ENCODE assay signal across 19 cellular contexts in the genomic region with DNA sequence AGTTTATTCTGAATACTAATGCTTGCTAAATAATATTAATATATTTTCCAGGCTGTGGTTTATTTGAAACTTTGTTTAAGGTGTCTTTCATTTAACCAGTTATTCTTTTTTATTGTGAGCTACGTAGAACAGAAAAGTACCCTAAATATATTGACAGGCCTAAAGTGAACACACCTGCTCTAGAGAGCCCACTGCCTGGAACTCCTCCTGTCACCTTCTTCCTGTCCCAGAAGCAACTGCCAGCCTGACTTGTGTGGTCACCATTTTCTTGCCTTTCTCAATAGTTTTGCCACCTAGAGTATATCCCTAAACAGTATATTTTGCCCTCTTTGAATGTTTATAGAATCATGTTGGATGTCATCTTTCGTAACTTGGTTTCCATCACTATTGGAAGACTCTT. TPM values are rescaled to one million over a fixed set of nuclear protein-coding genes. Genes with fewer than 3 reads are reported as not detected.
DNase-seq lines count a peak whose midpoint lies in the region; ATAC-seq and TF ChIP-seq lines count a peak whose summit lies in the region.
"Had no signal": no experiment of that assay in that cellular context is flagged by ENCODE, and none has a peak within 500 bp of the region (broad histone marks: within the 10 kb centered on the region; RNA-seq: fewer than 3 reads in every experiment).

No MANE protein-coding gene starts in this region.

- no peak for TF ChIP-seq RAD21 in SK-N-SH (IDR thresholded peaks at IDR 0.05; ENCODE audit: low read length)

- H4K20me1 ChIP-seq in SK-N-SH (ENCODE audit: insufficient read depth) = no peaks in the 10 kb centered on the region

- H3K79me2 ChIP-seq in SK-N-SH (ENCODE audit: insufficient read depth) = no peaks in the 10 kb centered on the region

- H3K4me1 Mint-ChIP-seq in T-helper 17 cell = peaks cover 2% of the 10 kb centered on the region
- H3K4me1 Mint-ChIP-seq: activated CD4-positive, alpha-beta T cell treated with anti-CD3 and anti-CD28 coated beads for 36 hours had no signal

- H3K36me3 ChIP-seq in SK-N-SH (replicated peaks in 1 of 2; ENCODE audit: control insufficient read depth in 1 of 2, insufficient read depth in 2 of 2, low read length in 1 of 2) = peaks cover 29 to 59% of the 10 kb centered on the region in 2 experiments

- peaks cover 7% of the 10 kb centered on the region for H3K36me3 Mint-ChIP-seq in T-helper 17 cell (ENCODE audit: low read depth)

- POLR2A ChIA-PET in SK-N-SH (lab: Yijun Ruan, JAX) = no interaction called here

- DNase-seq in T-helper 17 cell = no peak
- DNase-seq in SK-N-SH = no peak
- DNase-seq in GDM1 (lab: John Stamatoyannopoulos, UW) = no peak
- DNase-seq: activated CD4-positive, alpha-beta T cell treated with anti-CD3 and anti-CD28 coated beads for 36 hours; activated effector memory CD4-positive, alpha-beta T cell treated with Interleukin-2 at 50 U/mL for 16 hours; adrenal gland; COR-L47; dorsolateral prefrontal cortex; NCI-H1436 treated with DMSO at 0.1 percent for 48 hours; NCI-H774; spleen; stimulated activated CD8-positive, alpha-beta memory T cell treated with anti-CD3 and anti-CD28 coated beads, Interleukin-4, amount 100 ng/mL, for 48 hours; substantia nigra had no signal

- H3K27ac ChIP-seq in SK-N-SH (ENCODE audit: low read depth in 2 of 2, low read length in 1 of 2) = no peak overlapping the region
- H3K27ac ChIP-seq: adrenal gland, dorsolateral prefrontal cortex, spleen, vagina had no signal

- no peak overlapping the region for H3K9ac ChIP-seq in SK-N-SH

- no peak overlapping the region for H3K4me2 ChIP-seq in SK-N-SH

- WGBS in SK-N-SH (ENCODE audit: low lambda C conversion rate) = 72% methylated on average over 2 of the region's 2 CpGs

- H3K4me1 ChIP-seq in SK-N-SH (ENCODE audit: control insufficient read depth in 1 of 2, insufficient read depth in 2 of 2, low read depth in 1 of 2, low read length in 1 of 2) = peaks cover 0 to 9% of the 10 kb centered on the region in 2 experiments; a peak in 1 of 4 replicates
- H3K4me1 ChIP-seq: adrenal gland, spleen had no signal

- no peak overlapping the region for H2AFZ ChIP-seq in SK-N-SH (ENCODE audit: low read depth)

- ATAC-seq in GM19395 (IDR thresholded peaks at IDR 0.05; ENCODE audit: unreplicated experiment) (peak; percentile 41), HG02610 (IDR thresholded peaks at IDR 0.05; ENCODE audit: unreplicated experiment) (peak; percentile 11), HG03159 (IDR thresholded peaks at IDR 0.05; ENCODE audit: unreplicated experiment) (peak; percentile 21), T-helper 17 cell (no peak), HG03108 (IDR thresholded peaks at IDR 0.05; ENCODE audit: unreplicated experiment) (no peak)
- ATAC-seq: activated CD4-positive, alpha-beta T cell treated with anti-CD3 and anti-CD28 coated beads for 36 hours; HCT116 had no signal

- no peak overlapping the region for H3K4me3 Mint-ChIP-seq in T-helper 17 cell
- H3K4me3 Mint-ChIP-seq: activated CD4-positive, alpha-beta T cell treated with anti-CD3 and anti-CD28 coated beads for 36 hours had no signal

- H3K27ac Mint-ChIP-seq in T-helper 17 cell = peak overlapping the region; percentile 12
- H3K27ac Mint-ChIP-seq: activated CD4-positive, alpha-beta T cell treated with anti-CD3 and anti-CD28 coated beads for 36 hours had no signal

- H3K9me3 ChIP-seq in T-helper 17 cell (ENCODE audit: control insufficient read depth, low read length, poor library complexity, severe bottlenecking) = no peaks in the 10 kb centered on the region
- H3K9me3 ChIP-seq in SK-N-SH = no peaks in the 10 kb centered on the region
- H3K9me3 ChIP-seq: adrenal gland, spleen, vagina had no signal

- no peak for TF ChIP-seq CTCF in SK-N-SH (IDR thresholded peaks at IDR 0.05)

- no peaks in the 10 kb centered on the region for H3K27me3 ChIP-seq in SK-N-SH (ENCODE audit: insufficient read depth)
- H3K27me3 ChIP-seq: adrenal gland, dorsolateral prefrontal cortex, spleen, vagina had no signal

- H3K4me3 ChIP-seq in SK-N-SH (ENCODE audit: low read depth in 2 of 2, low read length in 1 of 2) = no peak overlapping the region
- H3K4me3 ChIP-seq: adrenal gland, dorsolateral prefrontal cortex, spleen, vagina had no signal

- no peaks in the 10 kb centered on the region for H3K9me2 ChIP-seq in SK-N-SH

- no peaks in the 10 kb centered on the region for H3K27me3 Mint-ChIP-seq in T-helper 17 cell
- H3K27me3 Mint-ChIP-seq: activated CD4-positive, alpha-beta T cell treated with anti-CD3 and anti-CD28 coated beads for 36 hours had no signal

- H3F3A ChIP-seq in SK-N-SH (replicated peaks; ENCODE audit: insufficient read depth) = no peaks in the 10 kb centered on the region

- TF ChIP-seq EP300 in SK-N-SH (IDR thresholded peaks at IDR 0.05; ENCODE audit: borderline replicate concordance in 1 of 2, low read depth in 1 of 2, low read length in 1 of 2) = no peak

- CTCF ChIA-PET in SK-N-SH (lab: Yijun Ruan, JAX) = no interaction called here

TF ChIP-seq in SK-N-SH, 30 proteins besides CTCF, POLR2A, EP300 and RAD21:
- TF ChIP-seq GABPA (IDR thresholded peaks at IDR 0.05; ENCODE audit: low read depth) (no peak), MEF2A (IDR thresholded peaks at IDR 0.05; ENCODE audit: borderline replicate concordance, low read depth) (no peak), REST (IDR thresholded peaks at IDR 0.05; ENCODE audit: low read depth, low read length) (no peak), RXRA (IDR thresholded peaks at IDR 0.05; ENCODE audit: borderline replicate concordance, low read depth) (no peak)
- TF ChIP-seq, protein P1, sequence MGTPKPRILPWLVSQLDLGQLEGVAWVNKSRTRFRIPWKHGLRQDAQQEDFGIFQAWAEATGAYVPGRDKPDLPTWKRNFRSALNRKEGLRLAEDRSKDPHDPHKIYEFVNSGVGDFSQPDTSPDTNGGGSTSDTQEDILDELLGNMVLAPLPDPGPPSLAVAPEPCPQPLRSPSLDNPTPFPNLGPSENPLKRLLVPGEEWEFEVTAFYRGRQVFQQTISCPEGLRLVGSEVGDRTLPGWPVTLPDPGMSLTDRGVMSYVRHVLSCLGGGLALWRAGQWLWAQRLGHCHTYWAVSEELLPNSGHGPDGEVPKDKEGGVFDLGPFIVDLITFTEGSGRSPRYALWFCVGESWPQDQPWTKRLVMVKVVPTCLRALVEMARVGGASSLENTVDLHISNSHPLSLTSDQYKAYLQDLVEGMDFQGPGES (IDR thresholded peaks at IDR 0.05; ENCODE audit: low read depth, low read length) = no peak

RNA-seq across cellular contexts. Expression of gene SCCPDH, which starts 48.5 kb away (rescaled TPM):
- 1 to 10 TPM; 1.9 to 3.2 TPM for total RNA-seq in T-helper 17 cell
- polyA plus RNA-seq in SK-N-SH (2012; rRNA removed) = 32.2 and 36.0 TPM in 2 replicates
- polyA plus RNA-seq in SK-N-SH (2012; cell fraction: cytosol; rRNA removed) = 44.4 and 47.9 TPM in 2 replicates
- polyA plus RNA-seq in SK-N-SH (2012; cell fraction: nucleus; rRNA removed) = 15.9 and 19.3 TPM in 2 replicates

Comparison
In these comparisons a context has a peak if more than half of its experiments do, and no peak if none do; other contexts are left out.
1. ATAC-seq: peak in GM19395 (single experiment), HG02610 (single experiment) and HG03159 (single experiment); none in T-helper 17 cell (single experiment) and HG03108 (single experiment).